Comparison of ENCODE assay signal across 8 cellular contexts in the genomic region with DNA sequence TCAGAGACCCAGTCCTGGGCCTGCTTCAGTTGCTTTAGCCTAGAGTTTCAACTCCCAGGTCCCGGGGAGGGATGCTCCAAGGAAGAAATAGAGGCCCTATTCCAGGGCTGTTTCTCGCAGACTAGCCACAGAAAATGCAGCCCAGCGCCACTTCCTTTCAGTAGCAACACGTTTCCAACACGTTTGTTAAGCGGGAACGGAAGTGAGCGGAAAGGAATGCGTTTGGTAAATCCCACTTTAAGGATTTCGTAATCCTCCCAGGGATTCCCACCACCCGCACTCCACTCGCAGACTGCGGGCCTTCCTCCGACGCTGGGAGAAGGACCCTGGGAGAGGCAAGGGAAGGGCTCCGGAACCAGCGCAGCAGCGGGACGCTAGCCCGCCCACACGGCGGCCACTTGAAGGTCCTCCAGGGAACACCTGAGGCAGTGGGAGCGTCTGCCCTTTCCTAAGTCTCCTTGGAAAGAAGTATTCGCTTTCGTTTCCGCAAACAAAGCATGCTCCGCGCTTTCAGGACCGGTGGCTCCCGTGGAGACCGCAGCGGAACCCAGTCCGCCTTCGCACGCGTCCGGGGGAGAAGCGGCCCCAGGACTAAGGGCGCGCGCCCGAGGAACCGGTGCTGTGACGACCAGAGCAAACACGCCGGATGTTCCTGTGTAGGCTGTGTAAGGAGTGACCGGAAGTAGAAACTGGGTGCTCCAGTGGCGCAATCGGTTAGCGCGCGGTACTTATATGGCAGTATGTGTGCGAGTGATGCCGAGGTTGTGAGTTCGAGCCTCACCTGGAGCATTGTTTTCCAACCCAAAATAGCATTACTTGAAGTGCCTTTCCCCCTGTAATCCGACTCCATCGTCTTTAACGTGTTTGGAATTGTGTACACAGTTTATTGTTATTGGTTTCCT.
A peak's percentile ranks its signal among the peaks of the same experiment; 100 is the strongest.
DNase-seq lines count a peak whose midpoint lies in the region; ATAC-seq and TF ChIP-seq lines count a peak whose summit lies in the region.

No MANE protein-coding gene starts in this region.

- no peaks in the 10 kb centered on the region for H3K27me3 Mint-ChIP-seq in Calu3 (ENCODE audit: unreplicated experiment)
- H3K27me3 Mint-ChIP-seq in activated CD4-positive, alpha-beta T cell treated with anti-CD3 and anti-CD28 coated beads, Interleukin-2, amount 10 ng/mL, durations not matched to agents 24 days and 14 days: peaks cover 27% of the 10 kb centered on the region

- no peak for TF ChIP-seq CTCF in Calu3 (IDR thresholded peaks at IDR 0.05; ENCODE audit: unreplicated experiment)

- peaks cover 4% of the 10 kb centered on the region for H3K9me3 Mint-ChIP-seq in Calu3 (ENCODE audit: low read depth, unreplicated experiment)
- H3K9me3 Mint-ChIP-seq in activated CD4-positive, alpha-beta T cell treated with anti-CD3 and anti-CD28 coated beads, Interleukin-2, amount 10 ng/mL, durations not matched to agents 24 days and 14 days: peaks cover 14% of the 10 kb centered on the region

- H3K4me1 Mint-ChIP-seq in Calu3 (ENCODE audit: low read depth, unreplicated experiment): peaks cover 16% of the 10 kb centered on the region
- H3K4me1 Mint-ChIP-seq in activated CD4-positive, alpha-beta T cell treated with anti-CD3 and anti-CD28 coated beads, Interleukin-2, amount 10 ng/mL, durations not matched to agents 24 days and 14 days: peaks cover 4% of the 10 kb centered on the region

- peak overlapping the region; percentile 99 for H3K27ac Mint-ChIP-seq in Calu3 (ENCODE audit: unreplicated experiment)
- peak overlapping the region; percentile 28 for H3K27ac Mint-ChIP-seq in activated CD4-positive, alpha-beta T cell treated with anti-CD3 and anti-CD28 coated beads, Interleukin-2, amount 10 ng/mL, durations not matched to agents 24 days and 14 days

- peak; percentile 91 for DNase-seq in Calu3
- DNase-seq in H4 (ENCODE audit: low spot score): peak; percentile 93
- peak; percentile 4 for DNase-seq in NCI-H2107 (lab: John Stamatoyannopoulos, UW)
- peak; percentile 73 for DNase-seq in activated CD4-positive, alpha-beta T cell treated with anti-CD3 and anti-CD28 coated beads, Interleukin-2, amount 10 ng/mL, durations not matched to agents 24 days and 14 days
- peak; percentile 78 for DNase-seq in dermis blood vessel endothelial cell
- peak; percentile 86 for DNase-seq in left lobe of liver (ENCODE audit: low spot score)
- DNase-seq in stimulated activated CD4-positive, alpha-beta T cell treated with anti-CD3 and anti-CD28 coated beads, Interleukin-1b, Interleukin-23, amount 100 ng/mL, for 4 hours (ENCODE audit: low read depth in 2 of 2): peak; percentile 8 to 37

- peak overlapping the region; percentile 95 for H3K4me3 Mint-ChIP-seq in Calu3 (ENCODE audit: low read depth, unreplicated experiment)
- H3K4me3 Mint-ChIP-seq in activated CD4-positive, alpha-beta T cell treated with anti-CD3 and anti-CD28 coated beads, Interleukin-2, amount 10 ng/mL, durations not matched to agents 24 days and 14 days: peak overlapping the region; percentile 77

- TSS peak; percentile 68 for BruUV-seq in Calu3 (replicated peaks; lab: Mats Ljungman, UMichigan)

- CTCF ChIA-PET in Calu3 (lab: Charles Lee): interaction anchor here (0.6 kb wide), 1 partner anchor 495 kb away, joined by 6 read pairs; no protein-coding TSS in a partner anchor

- ATAC-seq in left lobe of liver (peak; percentile 98), GM21723 (IDR thresholded peaks at IDR 0.05; ENCODE audit: unreplicated experiment) (no peak)

- intact Hi-C loops in Calu3 (cut with micrococcal nuclease; ENCODE audit: unreplicated experiment): no loop called here
- intact Hi-C loops in activated CD4-positive, alpha-beta T cell treated with anti-CD3 and anti-CD28 coated beads, Interleukin-2, amount 10 ng/mL, durations not matched to agents 24 days and 14 days (cut with micrococcal nuclease): no loop called here

- H3K36me3 Mint-ChIP-seq in Calu3 (ENCODE audit: insufficient read depth, unreplicated experiment): peaks cover 22% of the 10 kb centered on the region
- no peaks in the 10 kb centered on the region for H3K36me3 Mint-ChIP-seq in activated CD4-positive, alpha-beta T cell treated with anti-CD3 and anti-CD28 coated beads, Interleukin-2, amount 10 ng/mL, durations not matched to agents 24 days and 14 days (ENCODE audit: low read depth)

Comparison
In these comparisons a context has a peak if more than half of its experiments do, and no peak if none do; other contexts are left out.
1. DNase-seq: peak in every context shown above with its lines; median percentile 93 in H4; 91 in Calu3; 86 in left lobe of liver; 78 in dermis blood vessel endothelial cell; 73 in activated CD4-positive, alpha-beta T cell treated with anti-CD3 and anti-CD28 coated beads, Interleukin-2, amount 10 ng/mL, durations not matched to agents 24 days and 14 days; 22 in stimulated activated CD4-positive, alpha-beta T cell treated with anti-CD3 and anti-CD28 coated beads, Interleukin-1b, Interleukin-23, amount 100 ng/mL, for 4 hours; 4 in NCI-H2107.